ENCODE assay signal across 13 cellular contexts in the genomic region with DNA sequence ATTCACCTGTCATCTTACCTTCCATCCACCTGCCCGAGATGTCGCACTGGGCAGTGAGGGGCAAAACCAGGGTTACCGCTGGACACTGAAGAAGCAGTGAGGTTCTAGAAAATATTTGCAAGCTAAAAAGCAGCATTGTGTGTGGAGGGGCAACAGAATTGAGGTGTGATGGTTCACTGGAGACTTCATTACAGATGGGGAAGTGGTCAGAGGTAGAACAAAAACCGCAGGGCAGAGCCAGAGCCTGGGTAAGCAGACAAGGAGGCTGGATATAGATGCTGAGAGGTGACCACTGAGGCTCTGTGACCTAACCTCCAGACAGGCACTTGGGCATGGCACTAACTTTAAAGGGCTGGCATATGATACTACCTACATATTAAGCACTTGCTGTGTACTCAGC.
DNase-seq lines count a peak whose midpoint lies in the region; ATAC-seq and TF ChIP-seq lines count a peak whose summit lies in the region.
"Had no signal": no experiment of that assay in that cellular context is flagged by ENCODE, and none has a peak within 500 bp of the region (broad histone marks: within the 10 kb centered on the region; RNA-seq: fewer than 3 reads in every experiment).

No MANE protein-coding gene starts in this region.

- H3K9me3 ChIP-seq in BLaER1 (peaks cover 3% of the 10 kb centered on the region; the same call in 1 of the 2 replicates), Caco-2 (no peaks in the 10 kb centered on the region), OCI-LY3 (ENCODE audit: insufficient read depth, low read length) (no peaks in the 10 kb centered on the region)
- H3K9me3 ChIP-seq: BE2C had no signal

- H3K27ac ChIP-seq in BLaER1 (no peak overlapping the region), OCI-LY3 (ENCODE audit: low read length) (no peak overlapping the region)

- no peak for TF ChIP-seq CTCF in Caco-2 (IDR thresholded peaks at IDR 0.05; ENCODE audit: insufficient read depth in 1 of 2, low read depth in 1 of 2, low read length in 1 of 2, severe bottlenecking in 1 of 2, unreplicated experiment in 1 of 2)
- no peak for TF ChIP-seq CTCF in OCI-LY3 (IDR thresholded peaks at IDR 0.05; ENCODE audit: low read depth, low read length)

- no peak for DNase-seq in Caco-2
- no peak for DNase-seq in HUDEP-2 (lab: John Stamatoyannopoulos, UW; ENCODE audit: unreplicated experiment in 76 of 76)
- no peak for DNase-seq in AML-193 (lab: John Stamatoyannopoulos, UW)
- no peak for DNase-seq in epidermal melanocyte (ENCODE audit: insufficient read length, low spot score)
- DNase-seq: CD8-positive, alpha-beta memory T cell; GF-D8; H7 had no signal

- H3K27me3 Mint-ChIP-seq in Caco-2 (ENCODE audit: insufficient read depth, unreplicated experiment) = no peaks in the 10 kb centered on the region

- H3K4me1 ChIP-seq in BLaER1 = peaks cover 23% of the 10 kb centered on the region
- peaks cover 37% of the 10 kb centered on the region for H3K4me1 ChIP-seq in Caco-2
- peaks cover 32% of the 10 kb centered on the region for H3K4me1 ChIP-seq in OCI-LY3 (ENCODE audit: low read length)

- peak; percentile 47 for ATAC-seq in HG03103 (IDR thresholded peaks at IDR 0.05; ENCODE audit: low read depth, unreplicated experiment)
- no peak for ATAC-seq in HG03108 (IDR thresholded peaks at IDR 0.05; ENCODE audit: unreplicated experiment)
- ATAC-seq: GM23338 had no signal

- no peaks in the 10 kb centered on the region for H3K79me2 ChIP-seq in OCI-LY3 (ENCODE audit: low read length)

- H3K27me3 ChIP-seq in BLaER1 = no peaks in the 10 kb centered on the region
- H3K27me3 ChIP-seq in Caco-2 (replicated peaks; ENCODE audit: control insufficient read depth, insufficient read depth, low read length) = no peaks in the 10 kb centered on the region
- peaks cover 46% of the 10 kb centered on the region for H3K27me3 ChIP-seq in OCI-LY3 (ENCODE audit: low read depth, low read length)
- H3K27me3 ChIP-seq: BE2C had no signal

- H3K9ac ChIP-seq in BLaER1 = no peak overlapping the region
- no peak overlapping the region for H3K9ac ChIP-seq in OCI-LY3 (ENCODE audit: low read length)

- peak overlapping the region; percentile 9 for H3K27ac Mint-ChIP-seq in Caco-2 (ENCODE audit: unreplicated experiment)
- H3K27ac Mint-ChIP-seq: GM23338 had no signal

- BruUV-seq in Caco-2 (replicated peaks; lab: Mats Ljungman, UMichigan) = no TSS peak

- H3K9me3 Mint-ChIP-seq in Caco-2 (ENCODE audit: unreplicated experiment) = peaks cover 18% of the 10 kb centered on the region

- H4K20me1 ChIP-seq in BLaER1 (no peaks in the 10 kb centered on the region), OCI-LY3 (ENCODE audit: insufficient read depth, low read length) (peaks cover 43% of the 10 kb centered on the region)

- peak overlapping the region; percentile 70 for H3K4me2 ChIP-seq in BLaER1
- peak overlapping the region; percentile 72 for H3K4me2 ChIP-seq in OCI-LY3 (ENCODE audit: low read length)
- H3K4me2 ChIP-seq: GM23338 had no signal

- no peak overlapping the region for H3K4me3 Mint-ChIP-seq in Caco-2 (ENCODE audit: unreplicated experiment)
- H3K4me3 Mint-ChIP-seq: CD8-positive, alpha-beta memory T cell; GM23338 had no signal

- no peaks in the 10 kb centered on the region for H3K36me3 Mint-ChIP-seq in Caco-2 (ENCODE audit: insufficient read depth, unreplicated experiment)
- H3K36me3 Mint-ChIP-seq: CD8-positive, alpha-beta memory T cell had no signal

- POLR2A ChIA-PET in Caco-2 (lab: Charles Lee) = no interaction called here

- H3K36me3 ChIP-seq in BLaER1 = no peaks in the 10 kb centered on the region
- no peaks in the 10 kb centered on the region for H3K36me3 ChIP-seq in Caco-2 (ENCODE audit: control insufficient read depth, insufficient read depth, low read length)
- no peaks in the 10 kb centered on the region for H3K36me3 ChIP-seq in OCI-LY3 (replicated peaks; ENCODE audit: low read depth, low read length)
- H3K36me3 ChIP-seq: BE2C had no signal

- CTCF ChIA-PET in Caco-2 (lab: Charles Lee) = no interaction called here

- no peak overlapping the region for H3K4me3 ChIP-seq in BLaER1
- no peak overlapping the region for H3K4me3 ChIP-seq in Caco-2 (ENCODE audit: low read depth, low read length)
- H3K4me3 ChIP-seq in OCI-LY3 (ENCODE audit: low read length) = peak overlapping the region; percentile 15
- H3K4me3 ChIP-seq: GM23338 had no signal

- H2AFZ ChIP-seq in OCI-LY3 (ENCODE audit: low read depth, low read length) = no peak overlapping the region
- H2AFZ ChIP-seq: GM23338 had no signal

- intact Hi-C loops in Caco-2 (cut with micrococcal nuclease; ENCODE audit: unreplicated experiment) = no loop called here

- peaks cover 36% of the 10 kb centered on the region for H3K4me1 Mint-ChIP-seq in Caco-2 (ENCODE audit: low read depth, unreplicated experiment)
- H3K4me1 Mint-ChIP-seq: CD8-positive, alpha-beta memory T cell; GM23338 had no signal
